Comparison of ENCODE assay signal across 1 cellular context in the genomic region with DNA sequence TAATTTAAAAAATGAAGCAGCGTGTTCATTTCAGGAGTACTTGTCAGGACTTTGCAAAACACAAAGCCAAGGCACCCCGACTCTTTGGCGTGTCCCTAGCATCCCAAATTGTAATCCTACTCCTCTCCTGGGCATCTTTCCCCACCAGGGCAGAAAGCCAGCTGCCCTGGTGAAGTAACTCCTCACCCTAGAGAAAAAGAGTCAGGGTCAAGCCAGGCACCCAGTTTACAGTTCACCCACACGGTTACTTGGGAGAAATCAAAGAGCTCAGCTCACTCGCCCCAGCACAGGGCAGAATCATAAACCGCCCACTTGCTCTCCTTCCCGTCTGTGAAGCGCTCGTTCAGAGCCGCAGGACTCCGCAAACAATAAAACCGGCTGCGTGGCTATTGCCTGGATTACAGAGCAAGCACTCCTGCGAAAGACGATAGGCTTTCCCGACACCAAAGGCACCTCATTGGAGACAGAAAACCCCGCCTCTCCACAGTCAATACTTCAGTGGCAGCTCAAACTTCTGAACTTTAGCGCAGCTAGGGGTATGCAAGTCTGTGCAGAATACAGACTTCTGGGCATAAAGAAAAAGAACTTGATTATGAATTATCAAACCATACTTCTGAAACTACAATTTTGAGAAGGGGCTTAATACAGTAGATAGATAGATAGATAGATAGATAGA.
TF ChIP-seq lines count a peak whose summit lies in the region.

No MANE protein-coding gene starts in this region.

TF ChIP-seq in HepG2, 621 proteins besides CTCF, POLR2A, EP300 and RAD21 (continued from another document and continues in another):
- TF ChIP-seq ZBTB44 (CRISPR knock-in tag; IDR thresholded peaks at IDR 0.05) (peak; percentile 65; the same call in 1 of the 2 replicates), SMAD9 (CRISPR knock-in tag; IDR thresholded peaks at IDR 0.05) (no peak), ZNF292 (CRISPR knock-in tag; IDR thresholded peaks at IDR 0.05; ENCODE audit: borderline replicate concordance, low read depth) (peak; percentile 86; the same call in 1 of the 2 replicates), ZNF839 (CRISPR knock-in tag; IDR thresholded peaks at IDR 0.05; ENCODE audit: borderline replicate concordance) (peak; percentile 57; the same call in 1 of the 2 replicates), TCF7L2 (IDR thresholded peaks at IDR 0.05; ENCODE audit: low read depth, low read length) (no peak), ZBTB26 (CRISPR knock-in tag; IDR thresholded peaks at IDR 0.05; ENCODE audit: borderline replicate concordance) (0 out of 2 replicates have a peak, but pooled peaks have one; percentile 54), SIN3B (IDR thresholded peaks at IDR 0.05; ENCODE audit: low read length) (peak; percentile 67), NR2F2 (IDR thresholded peaks at IDR 0.05; ENCODE audit: borderline replicate concordance, low read depth) (no peak), SSRP1 (CRISPR knock-in tag; IDR thresholded peaks at IDR 0.05) (no peak), RERE (CRISPR knock-in tag; IDR thresholded peaks at IDR 0.05; ENCODE audit: low read depth) (peak; percentile 33; the same call in 1 of the 2 replicates), ZNF337 (CRISPR knock-in tag; IDR thresholded peaks at IDR 0.05; ENCODE audit: borderline replicate concordance, low read depth) (peak; percentile 79; the same call in 1 of the 2 replicates), ARID2 (CRISPR knock-in tag; IDR thresholded peaks at IDR 0.05; ENCODE audit: borderline replicate concordance) (0 out of 2 replicates have a peak, but pooled peaks have one; percentile 57), HNF4A (CRISPR knock-in tag; IDR thresholded peaks at IDR 0.05) (peak; percentile 41; the same call in 1 of the 2 replicates), ZNF33B (CRISPR knock-in tag; IDR thresholded peaks at IDR 0.05) (no peak), PHB2 (IDR thresholded peaks at IDR 0.05; ENCODE audit: partially characterized antibody) (no peak), MIER3 (CRISPR knock-in tag; IDR thresholded peaks at IDR 0.05; ENCODE audit: borderline replicate concordance) (peak; percentile 46; the same call in 1 of the 2 replicates), ZNF572 (CRISPR knock-in tag; IDR thresholded peaks at IDR 0.05) (peak; percentile 52; the same call in 1 of the 2 replicates), HMGXB3 (CRISPR knock-in tag; IDR thresholded peaks at IDR 0.05; ENCODE audit: borderline replicate concordance) (peak; percentile 57; the same call in 1 of the 2 replicates), ZNF782 (CRISPR knock-in tag; IDR thresholded peaks at IDR 0.05; ENCODE audit: borderline replicate concordance) (peak; percentile 76; the same call in 1 of the 2 replicates)
- TF ChIP-seq, protein P1, sequence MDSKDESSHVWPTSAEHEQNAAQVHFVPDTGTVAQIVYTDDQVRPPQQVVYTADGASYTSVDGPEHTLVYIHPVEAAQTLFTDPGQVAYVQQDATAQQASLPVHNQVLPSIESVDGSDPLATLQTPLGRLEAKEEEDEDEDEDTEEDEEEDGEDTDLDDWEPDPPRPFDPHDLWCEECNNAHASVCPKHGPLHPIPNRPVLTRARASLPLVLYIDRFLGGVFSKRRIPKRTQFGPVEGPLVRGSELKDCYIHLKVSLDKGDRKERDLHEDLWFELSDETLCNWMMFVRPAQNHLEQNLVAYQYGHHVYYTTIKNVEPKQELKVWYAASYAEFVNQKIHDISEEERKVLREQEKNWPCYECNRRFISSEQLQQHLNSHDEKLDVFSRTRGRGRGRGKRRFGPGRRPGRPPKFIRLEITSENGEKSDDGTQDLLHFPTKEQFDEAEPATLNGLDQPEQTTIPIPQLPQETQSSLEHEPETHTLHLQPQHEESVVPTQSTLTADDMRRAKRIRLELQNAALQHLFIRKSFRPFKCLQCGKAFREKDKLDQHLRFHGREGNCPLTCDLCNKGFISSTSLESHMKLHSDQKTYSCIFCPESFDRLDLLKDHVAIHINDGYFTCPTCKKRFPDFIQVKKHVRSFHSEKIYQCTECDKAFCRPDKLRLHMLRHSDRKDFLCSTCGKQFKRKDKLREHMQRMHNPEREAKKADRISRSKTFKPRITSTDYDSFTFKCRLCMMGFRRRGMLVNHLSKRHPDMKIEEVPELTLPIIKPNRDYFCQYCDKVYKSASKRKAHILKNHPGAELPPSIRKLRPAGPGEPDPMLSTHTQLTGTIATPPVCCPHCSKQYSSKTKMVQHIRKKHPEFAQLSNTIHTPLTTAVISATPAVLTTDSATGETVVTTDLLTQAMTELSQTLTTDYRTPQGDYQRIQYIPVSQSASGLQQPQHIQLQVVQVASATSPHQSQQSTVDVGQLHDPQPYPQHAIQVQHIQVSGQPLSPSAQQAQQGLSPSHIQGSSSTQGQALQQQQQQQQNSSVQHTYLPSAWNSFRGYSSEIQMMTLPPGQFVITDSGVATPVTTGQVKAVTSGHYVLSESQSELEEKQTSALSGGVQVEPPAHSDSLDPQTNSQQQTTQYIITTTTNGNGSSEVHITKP (CRISPR knock-in tag; IDR thresholded peaks at IDR 0.05; ENCODE audit: low read depth): peak; percentile 83; the same call in 1 of the 2 replicates
- TF ChIP-seq, protein P2, sequence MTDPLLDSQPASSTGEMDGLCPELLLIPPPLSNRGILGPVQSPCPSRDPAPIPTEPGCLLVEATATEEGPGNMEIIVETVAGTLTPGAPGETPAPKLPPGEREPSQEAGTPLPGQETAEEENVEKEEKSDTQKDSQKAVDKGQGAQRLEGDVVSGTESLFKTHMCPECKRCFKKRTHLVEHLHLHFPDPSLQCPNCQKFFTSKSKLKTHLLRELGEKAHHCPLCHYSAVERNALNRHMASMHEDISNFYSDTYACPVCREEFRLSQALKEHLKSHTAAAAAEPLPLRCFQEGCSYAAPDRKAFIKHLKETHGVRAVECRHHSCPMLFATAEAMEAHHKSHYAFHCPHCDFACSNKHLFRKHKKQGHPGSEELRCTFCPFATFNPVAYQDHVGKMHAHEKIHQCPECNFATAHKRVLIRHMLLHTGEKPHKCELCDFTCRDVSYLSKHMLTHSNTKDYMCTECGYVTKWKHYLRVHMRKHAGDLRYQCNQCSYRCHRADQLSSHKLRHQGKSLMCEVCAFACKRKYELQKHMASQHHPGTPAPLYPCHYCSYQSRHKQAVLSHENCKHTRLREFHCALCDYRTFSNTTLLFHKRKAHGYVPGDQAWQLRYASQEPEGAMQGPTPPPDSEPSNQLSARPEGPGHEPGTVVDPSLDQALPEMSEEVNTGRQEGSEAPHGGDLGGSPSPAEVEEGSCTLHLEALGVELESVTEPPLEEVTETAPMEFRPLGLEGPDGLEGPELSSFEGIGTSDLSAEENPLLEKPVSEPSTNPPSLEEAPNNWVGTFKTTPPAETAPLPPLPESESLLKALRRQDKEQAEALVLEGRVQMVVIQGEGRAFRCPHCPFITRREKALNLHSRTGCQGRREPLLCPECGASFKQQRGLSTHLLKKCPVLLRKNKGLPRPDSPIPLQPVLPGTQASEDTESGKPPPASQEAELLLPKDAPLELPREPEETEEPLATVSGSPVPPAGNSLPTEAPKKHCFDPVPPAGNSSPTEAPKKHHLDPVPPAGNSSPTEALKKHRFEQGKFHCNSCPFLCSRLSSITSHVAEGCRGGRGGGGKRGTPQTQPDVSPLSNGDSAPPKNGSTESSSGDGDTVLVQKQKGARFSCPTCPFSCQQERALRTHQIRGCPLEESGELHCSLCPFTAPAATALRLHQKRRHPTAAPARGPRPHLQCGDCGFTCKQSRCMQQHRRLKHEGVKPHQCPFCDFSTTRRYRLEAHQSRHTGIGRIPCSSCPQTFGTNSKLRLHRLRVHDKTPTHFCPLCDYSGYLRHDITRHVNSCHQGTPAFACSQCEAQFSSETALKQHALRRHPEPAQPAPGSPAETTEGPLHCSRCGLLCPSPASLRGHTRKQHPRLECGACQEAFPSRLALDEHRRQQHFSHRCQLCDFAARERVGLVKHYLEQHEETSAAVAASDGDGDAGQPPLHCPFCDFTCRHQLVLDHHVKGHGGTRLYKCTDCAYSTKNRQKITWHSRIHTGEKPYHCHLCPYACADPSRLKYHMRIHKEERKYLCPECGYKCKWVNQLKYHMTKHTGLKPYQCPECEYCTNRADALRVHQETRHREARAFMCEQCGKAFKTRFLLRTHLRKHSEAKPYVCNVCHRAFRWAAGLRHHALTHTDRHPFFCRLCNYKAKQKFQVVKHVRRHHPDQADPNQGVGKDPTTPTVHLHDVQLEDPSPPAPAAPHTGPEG (CRISPR knock-in tag; IDR thresholded peaks at IDR 0.05): no peak; the same call in 1 of the 2 replicates
- TF ChIP-seq, protein P3, sequence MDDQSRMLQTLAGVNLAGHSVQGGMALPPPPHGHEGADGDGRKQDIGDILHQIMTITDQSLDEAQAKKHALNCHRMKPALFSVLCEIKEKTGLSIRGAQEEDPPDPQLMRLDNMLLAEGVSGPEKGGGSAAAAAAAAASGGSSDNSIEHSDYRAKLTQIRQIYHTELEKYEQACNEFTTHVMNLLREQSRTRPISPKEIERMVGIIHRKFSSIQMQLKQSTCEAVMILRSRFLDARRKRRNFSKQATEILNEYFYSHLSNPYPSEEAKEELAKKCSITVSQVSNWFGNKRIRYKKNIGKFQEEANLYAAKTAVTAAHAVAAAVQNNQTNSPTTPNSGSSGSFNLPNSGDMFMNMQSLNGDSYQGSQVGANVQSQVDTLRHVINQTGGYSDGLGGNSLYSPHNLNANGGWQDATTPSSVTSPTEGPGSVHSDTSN (CRISPR knock-in tag; IDR thresholded peaks at IDR 0.05; ENCODE audit: borderline replicate concordance): no peak
